8 cellular contexts compared by ENCODE assay signal in genomic region chr1:171740987-171741871, GRCh38. TPM values are rescaled to one million over a fixed set of nuclear protein-coding genes. Genes with fewer than 3 reads are reported as not detected.
A peak's percentile ranks its signal among the peaks of the same experiment; 100 is the strongest.
DNase-seq lines count a peak whose midpoint lies in the region; ATAC-seq and TF ChIP-seq lines count a peak whose summit lies in the region.

No MANE protein-coding gene starts in this region.

- H3K4me1 Mint-ChIP-seq in CD8-positive, alpha-beta memory T cell: peaks cover 53 to 63% (median 60%) of the 10 kb centered on the region in 3 donors

- H3K9me3 Mint-ChIP-seq in CD8-positive, alpha-beta memory T cell: no peaks in the 10 kb centered on the region

- peak overlapping the region; percentile 93 to 100 (median 99) for H3K4me3 Mint-ChIP-seq in CD8-positive, alpha-beta memory T cell

- H4K20me1 ChIP-seq in hepatocyte (ENCODE audit: insufficient read depth, poor library complexity, severe bottlenecking): no peaks in the 10 kb centered on the region

- H3K36me3 Mint-ChIP-seq in CD8-positive, alpha-beta memory T cell: peaks cover 4 to 35% (median 6%) of the 10 kb centered on the region in 3 donors

- peaks cover 42% of the 10 kb centered on the region for H3K4me1 ChIP-seq in CD8-positive, alpha-beta memory T cell (ENCODE audit: insufficient read depth, low read length)
- no peaks in the 10 kb centered on the region for H3K4me1 ChIP-seq in hepatocyte (ENCODE audit: insufficient read depth)

- no peaks in the 10 kb centered on the region for H3K9me2 ChIP-seq in hepatocyte (replicated peaks; ENCODE audit: insufficient read depth)

- peaks cover 0 to 2% of the 10 kb centered on the region in 2 donors for H3K27me3 Mint-ChIP-seq in CD8-positive, alpha-beta memory T cell

- peak; percentile 1 to 60 (median 22) for DNase-seq in CD8-positive, alpha-beta memory T cell
- DNase-seq in SKM-1 treated with dmso at 0.1 percent for 144 hours (lab: John Stamatoyannopoulos, UW; ENCODE audit: unreplicated experiment): peak; percentile 47
- peak in 40 of 58 donors; percentile 1 to 60 (median 26) for DNase-seq in anterior cingulate cortex (lab: John Stamatoyannopoulos, UW)
- DNase-seq in hepatocyte (ENCODE audit: low spot score): peak; percentile 65
- no peak for DNase-seq in retinal pigment epithelial cell (ENCODE audit: low read depth)

- H3K4me2 ChIP-seq in hepatocyte: peak overlapping the region; percentile 84

- no peaks in the 10 kb centered on the region for H3K9me3 ChIP-seq in CD8-positive, alpha-beta memory T cell (ENCODE audit: low read length)
- H3K9me3 ChIP-seq in KOPT-K1 (ENCODE audit: insufficient read depth, low read length, poor library complexity, severe bottlenecking) (no peaks in the 10 kb centered on the region), hepatocyte (ENCODE audit: low read depth) (no peaks in the 10 kb centered on the region)

- 6% methylated on average over 26 of the region's 28 CpGs for WGBS in hepatocyte (ENCODE audit: low lambda C conversion rate, missing lambda C conversion rate)

- H3K36me3 ChIP-seq in CD8-positive, alpha-beta memory T cell (ENCODE audit: insufficient read depth, low read length): peaks cover 9% of the 10 kb centered on the region
- H3K36me3 ChIP-seq in KOPT-K1 (ENCODE audit: insufficient read depth, low read length) (peaks cover 22% of the 10 kb centered on the region), hepatocyte (replicated peaks; ENCODE audit: insufficient read depth, low read depth) (no peaks in the 10 kb centered on the region)

- H2AFZ ChIP-seq in hepatocyte: peak overlapping the region; percentile 100

- H3K27ac ChIP-seq in CD8-positive, alpha-beta memory T cell (ENCODE audit: low read depth, low read length): peak overlapping the region; percentile 98
- peak overlapping the region; percentile 86 for H3K27ac ChIP-seq in KOPT-K1 (ENCODE audit: low read depth, low read length, poor library complexity, severe bottlenecking)
- H3K27ac ChIP-seq in hepatocyte: peak overlapping the region; percentile 100

- TF ChIP-seq CTCF in hepatocyte (IDR thresholded peaks at IDR 0.05; ENCODE audit: poor library complexity) (peak; percentile 36), retinal pigment epithelial cell (conservative IDR thresholded peaks at IDR 0.05; ENCODE audit: low read depth, low read length) (peak; percentile 30)

- ATAC-seq in GM21447 (IDR thresholded peaks at IDR 0.05; ENCODE audit: unreplicated experiment): peak; percentile 45
- no peak for ATAC-seq in GM18873 (IDR thresholded peaks at IDR 0.05; ENCODE audit: low FRiP score, unreplicated experiment)

- peaks cover 10% of the 10 kb centered on the region for H3K79me2 ChIP-seq in hepatocyte

- CTCF ChIA-PET in CD8-positive, alpha-beta memory T cell (lab: Charles Lee): interaction anchor here (0.8 to 3.1 kb wide), 4 partner anchors 11 to 256 kb away, joined by 3 to 11 read pairs (median 4); partner anchors contain the start of genes METTL13 and PRRC2C

- H3K4me3 ChIP-seq in CD8-positive, alpha-beta memory T cell (ENCODE audit: low read length): peak overlapping the region; percentile 96
- H3K4me3 ChIP-seq in hepatocyte: peak overlapping the region; percentile 98
- peak overlapping the region; percentile 88 for H3K4me3 ChIP-seq in retinal pigment epithelial cell (ENCODE audit: low read length)

- H3K27me3 ChIP-seq in CD8-positive, alpha-beta memory T cell (ENCODE audit: insufficient read depth, low read length, poor library complexity, severe bottlenecking): no peaks in the 10 kb centered on the region
- H3K27me3 ChIP-seq in hepatocyte: no peaks in the 10 kb centered on the region

- peak overlapping the region; percentile 95 to 100 (median 100) for H3K27ac Mint-ChIP-seq in CD8-positive, alpha-beta memory T cell

- POLR2A ChIA-PET in CD8-positive, alpha-beta memory T cell (lab: Charles Lee): interaction anchor here (0.5 to 3.9 kb wide), 4 partner anchors 8 to 257 kb away, joined by 3 to 40 read pairs (median 4); partner anchors contain the start of gene METTL13

RNA-seq across cellular contexts. Expression of gene VAMP4, which starts 0.6 kb away (rescaled TPM):
- 1 to 10 TPM; 7.3 to 7.7 TPM for total RNA-seq in CD8-positive, alpha-beta memory T cell
- 22.2 TPM for polyA plus RNA-seq in CD8-positive, alpha-beta memory T cell
- total RNA-seq in hepatocyte: 8.9 and 9.1 TPM in 2 replicates
- polyA plus RNA-seq in hepatocyte: 5.8 and 9.5 TPM in 2 replicates

RNA-seq across cellular contexts. Expression of gene METTL13, which starts 40.2 kb away (rescaled TPM):
- 10 to 100 TPM; 63.7 to 65.8 TPM for total RNA-seq in CD8-positive, alpha-beta memory T cell
- 35.1 TPM for polyA plus RNA-seq in CD8-positive, alpha-beta memory T cell
- 18.9 and 24.4 TPM in 2 replicates for total RNA-seq in hepatocyte
- 19.5 and 24.0 TPM in 2 replicates for polyA plus RNA-seq in hepatocyte
